18 cellular contexts compared by ENCODE assay signal in the genomic region with DNA sequence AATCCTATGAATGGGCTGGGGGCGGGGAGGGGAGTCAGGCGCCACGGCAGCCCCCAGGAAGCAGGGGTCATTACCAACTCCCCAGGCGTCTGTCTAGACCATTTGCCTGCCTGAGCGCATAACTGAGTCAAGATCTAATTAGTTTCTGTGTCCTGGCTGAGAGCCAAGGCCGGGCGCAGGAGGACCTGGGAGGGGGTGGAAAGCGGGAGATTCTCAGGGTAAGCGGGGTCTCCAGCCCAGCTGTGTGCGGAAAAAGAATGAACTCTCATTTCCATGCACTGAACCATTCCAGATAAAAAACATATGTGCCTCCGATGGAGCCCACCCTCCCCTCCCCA.
DNase-seq lines count a peak whose midpoint lies in the region; ATAC-seq, FAIRE-seq and TF ChIP-seq lines count a peak whose summit lies in the region.
"Had no signal": no experiment of that assay in that cellular context is flagged by ENCODE, and none has a peak within 500 bp of the region (broad histone marks: within the 10 kb centered on the region; RNA-seq: fewer than 3 reads in every experiment).

No MANE protein-coding gene starts in this region.

- no peak for ATAC-seq in GM19324 (IDR thresholded peaks at IDR 0.05; ENCODE audit: low FRiP score, unreplicated experiment)
- ATAC-seq: activated CD4-positive, alpha-beta T cell treated with anti-CD3 and anti-CD28 coated beads for 36 hours; natural killer cell; T-helper 17 cell had no signal

- H3K36me3 ChIP-seq in spleen: no peaks in the 10 kb centered on the region
- H3K36me3 ChIP-seq in neuronal stem cell (replicated peaks in 1 of 2; ENCODE audit: control insufficient read depth in 2 of 2, insufficient read depth in 2 of 2, low read length in 2 of 2): peaks cover 0 to 2% of the 10 kb centered on the region in 2 donors
- H3K36me3 ChIP-seq: cardiac muscle cell, Peyer's patch had no signal

- TF ChIP-seq POLR2A in spleen (IDR thresholded peaks at IDR 0.05) (no peak), GM12891 (IDR thresholded peaks at IDR 0.05; ENCODE audit: low read depth, low read length) (no peak)

- no peak overlapping the region for H3K23ac ChIP-seq in neuronal stem cell (ENCODE audit: low read depth, low read length, poor library complexity)

- H3K14ac ChIP-seq in neuronal stem cell (ENCODE audit: low read length): no peak overlapping the region

- H3K4me1 ChIP-seq in spleen (peaks cover 0 to 8% (median 0%) of the 10 kb centered on the region in 6 donors), neuronal stem cell (ENCODE audit: control insufficient read depth in 2 of 2, insufficient read depth in 1 of 2, low read depth in 1 of 2, low read length in 2 of 2) (peaks cover 13 to 15% of the 10 kb centered on the region in 2 donors)
- H3K4me1 ChIP-seq: Peyer's patch had no signal

- TF ChIP-seq CTCF in spleen (IDR thresholded peaks at IDR 0.05 in 8 of 11, conservative IDR thresholded peaks at IDR 0.05 in 3 of 11): no peak

- H3K4me3 ChIP-seq in spleen (no peak overlapping the region), neuronal stem cell (ENCODE audit: low read length in 2 of 2) (no peak overlapping the region)
- H3K4me3 ChIP-seq: cardiac muscle cell, Peyer's patch had no signal

- H2BK15ac ChIP-seq in neuronal stem cell (ENCODE audit: low read length): no peak overlapping the region

- H4K91ac ChIP-seq in neuronal stem cell (ENCODE audit: low read depth, low read length, poor library complexity): no peak overlapping the region

- H3K9me3 ChIP-seq in spleen (no peaks in the 10 kb centered on the region), neuronal stem cell (replicated peaks in 1 of 2; ENCODE audit: control insufficient read depth in 2 of 2, insufficient read depth in 1 of 2, low read depth in 1 of 2, low read length in 2 of 2) (no peaks in the 10 kb centered on the region)
- H3K9me3 ChIP-seq: Peyer's patch had no signal

- H2AFZ ChIP-seq in neuronal stem cell (ENCODE audit: low read length): no peak overlapping the region

- no peak overlapping the region for H2BK12ac ChIP-seq in neuronal stem cell (ENCODE audit: low read length)

- peaks cover 4% of the 10 kb centered on the region for H3K79me1 ChIP-seq in neuronal stem cell (ENCODE audit: low read depth, low read length)

- H3K27me3 ChIP-seq in spleen (replicated peaks in 1 of 7): no peaks in the 10 kb centered on the region
- no peaks in the 10 kb centered on the region for H3K27me3 ChIP-seq in neuronal stem cell (ENCODE audit: control insufficient read depth in 3 of 3, insufficient read depth in 3 of 3, low read depth in 1 of 3, low read length in 3 of 3)
- H3K27me3 ChIP-seq: cardiac muscle cell, Peyer's patch had no signal

- H3K9ac ChIP-seq in neuronal stem cell (ENCODE audit: low read depth, low read length, poor library complexity): no peak overlapping the region

- whole genome bisulfite sequencing in spleen, 5 donors: 66 to 87% (median 78%) methylated on average over 11 of the region's 11 CpGs
- WGBS in neuronal stem cell (ENCODE audit: extremely low coverage in 2 of 2, insufficient read length in 2 of 2, insufficient replicate concordance in 1 of 2), 2 donors: no CpG with 5 or more reads among the region's 11 CpGs

- no peak overlapping the region for H2AK5ac ChIP-seq in neuronal stem cell (ENCODE audit: low read depth, low read length)

- no peak overlapping the region for H2BK120ac ChIP-seq in neuronal stem cell (ENCODE audit: low read depth, low read length)

- H3K4me2 ChIP-seq in neuronal stem cell (ENCODE audit: insufficient read depth, low read length, poor library complexity, severe bottlenecking): no peak overlapping the region

- no peak overlapping the region for H4K8ac ChIP-seq in neuronal stem cell (ENCODE audit: low read depth, low read length)

- no peak overlapping the region for H2BK5ac ChIP-seq in neuronal stem cell (ENCODE audit: low read length)

- no peak overlapping the region for H3K18ac ChIP-seq in neuronal stem cell (ENCODE audit: low read length)

- peak; percentile 27 for DNase-seq in NCI-H146 (lab: John Stamatoyannopoulos, UW)
- DNase-seq in NCI-H146 treated with DMSO at 0.1 percent for 48 hours (lab: John Stamatoyannopoulos, UW; ENCODE audit: unreplicated experiment): no peak
- DNase-seq in NCI-H2171 (lab: John Stamatoyannopoulos, UW): peak; percentile 73
- DNase-seq in SW480 (ENCODE audit: low spot score): peak; percentile 36
- peak; percentile 54 for DNase-seq in spleen
- no peak for DNase-seq in GM12891 (ENCODE audit: insufficient read length, low spot score)
- DNase-seq in neuronal stem cell (ENCODE audit: low spot score): no peak
- DNase-seq: activated CD4-positive, alpha-beta T cell treated with anti-CD3 and anti-CD28 coated beads for 36 hours; CD4-positive, alpha-beta T cell; effector CD4-positive, alpha-beta T cell; natural killer cell; NCI-H2029 treated with DMSO at 0.1 percent for 48 hours; stimulated activated CD4-positive, alpha-beta T cell treated with anti-CD3 and anti-CD28 coated beads, Interleukin-4, amount 100 ng/mL, for 1 hour; T-helper 17 cell had no signal

- no peak overlapping the region for H3K27ac ChIP-seq in spleen
- H3K27ac ChIP-seq in neuronal stem cell (replicated peaks; ENCODE audit: low read length): no peak overlapping the region
- H3K27ac ChIP-seq: cardiac muscle cell, Peyer's patch had no signal

- H3K4ac ChIP-seq in neuronal stem cell (ENCODE audit: low read length): no peak overlapping the region

- no peak for FAIRE-seq in GM12891 (lab: Jason Lieb, UNC)
- FAIRE-seq: GM18507 had no signal

- intact Hi-C loops in spleen (cut with DNase I; ENCODE audit: low total_unique reads): no loop called here

TF ChIP-seq in GM12891, 5 proteins besides CTCF, POLR2A, EP300 and RAD21:
- no peak for TF ChIP-seq TAF1 (IDR thresholded peaks at IDR 0.05; ENCODE audit: low read depth, low read length)
- TF ChIP-seq POU2F2 (IDR thresholded peaks at IDR 0.05; ENCODE audit: low read depth, low read length): no peak
- no peak for TF ChIP-seq POLR2AphosphoS5 (IDR thresholded peaks at IDR 0.05; ENCODE audit: low read depth, low read length)
- TF ChIP-seq SPI1 (IDR thresholded peaks at IDR 0.05; ENCODE audit: low read depth, low read length): no peak
- no peak for TF ChIP-seq PAX5 (IDR thresholded peaks at IDR 0.05; ENCODE audit: insufficient read depth, low read length, severe bottlenecking)

Comparison
In these comparisons a context has a peak if more than half of its experiments do, and no peak if none do; other contexts are left out.
1. DNase-seq: peak in NCI-H146 (single experiment), NCI-H2171 (single experiment), SW480 (single experiment) and spleen (single experiment); none in NCI-H146 treated with DMSO at 0.1 percent for 48 hours (single experiment), GM12891 (single experiment) and neuronal stem cell (single experiment).